Comparison of ENCODE assay signal across 8 cellular contexts in genomic region chr17:60677308-60678117, GRCh38. TPM values are rescaled to one million over a fixed set of nuclear protein-coding genes. Genes with fewer than 3 reads are reported as not detected.
DNase-seq lines count a peak whose midpoint lies in the region; ATAC-seq, FAIRE-seq and TF ChIP-seq lines count a peak whose summit lies in the region.

Gene BCAS3, plus strand, starts transcription at chr17:60677851.

- H3K4me3 ChIP-seq in CD8-positive, alpha-beta memory T cell (ENCODE audit: low read length) = peak within 1 kb of the TSS; percentile 92
- peak within 1 kb of the TSS; percentile 67 to 96 (median 80) for H3K4me3 ChIP-seq in H1 (ENCODE audit: extremely low read depth in 1 of 4, insufficient read depth in 2 of 4, low read depth in 3 of 4, low read length in 4 of 4)

- peaks cover 0 to 5% of the 10 kb centered on the region in 2 donors for H3K27me3 Mint-ChIP-seq in CD8-positive, alpha-beta memory T cell
- H3K27me3 Mint-ChIP-seq in memory B cell = no peaks in the 10 kb centered on the region

- H3K18ac ChIP-seq in H1 (ENCODE audit: extremely low read depth, low read length) = no peak within 1 kb of the TSS; the same call in 1 of the 2 replicates

- H2BK15ac ChIP-seq in H1 (ENCODE audit: low read length) = no peak within 1 kb of the TSS

- DNase-seq in CD8-positive, alpha-beta memory T cell = peak; percentile 93 to 97 (median 97)
- peak; percentile 99 for DNase-seq in HS-5 (ENCODE audit: low read depth)
- DNase-seq in NK-92 treated with Interleukin-12 subunit alpha and Interleukin-12 subunit beta, amount 100 ng/mL, for 24 hours (lab: John Stamatoyannopoulos, UW) = peak; percentile 97
- peak; percentile 96 for DNase-seq in activated CD8-positive, alpha-beta memory T cell treated with anti-CD3 and anti-CD28 coated beads for 24 hours
- peak; percentile 93 to 95 for DNase-seq in H1 (ENCODE audit: low read depth in 1 of 2, low spot score in 2 of 2)
- peak; percentile 83 to 92 for DNase-seq in memory B cell (ENCODE audit: low spot score in 2 of 2)
- peak; percentile 92 for DNase-seq in stimulated activated CD8-positive, alpha-beta memory T cell treated with anti-CD3 and anti-CD28 coated beads, Interleukin-12 subunit alpha, Interleukin-12 subunit beta, amount 100 ng/mL, for 24 hours (ENCODE audit: extremely low read depth)

- peak within 1 kb of the TSS; percentile 84 to 95 for H3K4me2 ChIP-seq in H1 (ENCODE audit: insufficient read depth in 1 of 2, low read depth in 2 of 2, low read length in 2 of 2)

- H4K8ac ChIP-seq in H1 (ENCODE audit: extremely low read depth, insufficient read depth, low read length) = no peak within 1 kb of the TSS

- H3K36me3 Mint-ChIP-seq in CD8-positive, alpha-beta memory T cell = peaks cover 0 to 27% (median 3%) of the 10 kb centered on the region in 3 donors
- peaks cover 4% of the 10 kb centered on the region for H3K36me3 Mint-ChIP-seq in memory B cell

- peak within 1 kb of the TSS; percentile 57 to 74 (median 66) for H3K9ac ChIP-seq in H1 (replicated peaks in 1 of 4; ENCODE audit: extremely low read depth in 1 of 4, low read depth in 3 of 4, low read length in 3 of 4)

- H3K27ac Mint-ChIP-seq in CD8-positive, alpha-beta memory T cell = peak within 1 kb of the TSS; percentile 85 to 99 (median 98)
- H3K27ac Mint-ChIP-seq in memory B cell = peak within 1 kb of the TSS; percentile 96

- H3K9me3 ChIP-seq in CD8-positive, alpha-beta memory T cell (ENCODE audit: low read length) = no peaks in the 10 kb centered on the region
- no peaks in the 10 kb centered on the region for H3K9me3 ChIP-seq in H1 (ENCODE audit: insufficient read depth in 2 of 2, low read depth in 1 of 2, low read length in 1 of 2)

- no peak for TF ChIP-seq EP300 in H1 (IDR thresholded peaks at IDR 0.05; ENCODE audit: borderline replicate concordance in 1 of 2, low read depth in 2 of 2, low read length in 2 of 2)

- peak within 1 kb of the TSS; percentile 93 for H2AFZ ChIP-seq in H1 (ENCODE audit: low read length)

- peaks cover 21 to 31% (median 30%) of the 10 kb centered on the region in 3 donors for H3K4me1 Mint-ChIP-seq in CD8-positive, alpha-beta memory T cell
- peaks cover 14% of the 10 kb centered on the region for H3K4me1 Mint-ChIP-seq in memory B cell

- H3K9me3 Mint-ChIP-seq in CD8-positive, alpha-beta memory T cell = no peaks in the 10 kb centered on the region
- H3K9me3 Mint-ChIP-seq in memory B cell = peaks cover 1% of the 10 kb centered on the region

- H2BK20ac ChIP-seq in H1 (ENCODE audit: low read length) = no peak within 1 kb of the TSS

- CTCF ChIA-PET in CD8-positive, alpha-beta memory T cell (lab: Charles Lee) = interaction anchor here (1.0 to 1.5 kb wide), 6 partner anchors 11 to 545 kb away, joined by 3 read pairs; partner anchors contain the start of gene PPM1D
- CTCF ChIA-PET in H1 (lab: Charles Lee; ENCODE audit: partially characterized antibody) = interaction anchor here (0.7 to 1.2 kb wide), 3 partner anchors 10 to 37 kb away, joined by 3 to 4 read pairs (median 3); no protein-coding TSS in a partner anchor

- no peaks in the 10 kb centered on the region for H3K27me3 ChIP-seq in CD8-positive, alpha-beta memory T cell (ENCODE audit: insufficient read depth, low read length, poor library complexity, severe bottlenecking)
- no peaks in the 10 kb centered on the region for H3K27me3 ChIP-seq in H1 (replicated peaks in 1 of 4; ENCODE audit: control insufficient read depth in 3 of 4, extremely low read depth in 1 of 4, insufficient read depth in 3 of 4, low read length in 3 of 4)

- no peak within 1 kb of the TSS for H4K5ac ChIP-seq in H1 (ENCODE audit: insufficient read length, low read depth, low read length)

- peak within 1 kb of the TSS; percentile 13; the same call in 1 of the 2 replicates for H2BK12ac ChIP-seq in H1 (ENCODE audit: low read depth, low read length)

- no peak within 1 kb of the TSS for H3K14ac ChIP-seq in H1 (ENCODE audit: insufficient read length)

- H2BK120ac ChIP-seq in H1 (replicated peaks; ENCODE audit: low read depth, low read length) = no peak within 1 kb of the TSS

- H3K23me2 ChIP-seq in H1 (ENCODE audit: low read depth, low read length) = no peaks in the 10 kb centered on the region; the same call in 1 of the 2 replicates

- H4K91ac ChIP-seq in H1 (replicated peaks; ENCODE audit: insufficient read length, low read length) = no peak within 1 kb of the TSS

- H3K79me2 ChIP-seq in H1 (ENCODE audit: control insufficient read depth in 1 of 2, insufficient read depth in 2 of 2, low read length in 2 of 2) = no peaks in the 10 kb centered on the region

- ATAC-seq in GM19468 (IDR thresholded peaks at IDR 0.05; ENCODE audit: extremely low read depth, unreplicated experiment) = peak; percentile 97
- ATAC-seq in memory B cell (ENCODE audit: low read depth) = peak; percentile 93

- H2BK5ac ChIP-seq in H1 (ENCODE audit: low read depth, low read length) = peak within 1 kb of the TSS; percentile 66; the same call in 1 of the 2 replicates

- no peaks in the 10 kb centered on the region for H4K20me1 ChIP-seq in H1 (replicated peaks in 1 of 2; ENCODE audit: control insufficient read depth in 1 of 2, insufficient read depth in 2 of 2, low read length in 2 of 2)

- H3K4ac ChIP-seq in H1 (replicated peaks; ENCODE audit: insufficient read length, low read depth, low read length) = no peak within 1 kb of the TSS

- H3K27ac ChIP-seq in CD8-positive, alpha-beta memory T cell (ENCODE audit: low read depth, low read length) = peak within 1 kb of the TSS; percentile 53
- peak within 1 kb of the TSS; percentile 43; the same call in 1 of the 2 replicates for H3K27ac ChIP-seq in H1 (ENCODE audit: low read depth, low read length)

- peak; percentile 79 to 80; a peak in 2 of 3 replicates for TF ChIP-seq POLR2A in H1 (IDR thresholded peaks at IDR 0.05; ENCODE audit: control extremely low read depth in 1 of 2, low read depth in 2 of 2, low read length in 2 of 2)

- 2% methylated on average over 47 of the region's 51 CpGs; no CpG with 5 or more reads in 1 of the 2 experiments for WGBS in H1 (ENCODE audit: extremely low coverage in 1 of 2, insufficient coverage in 1 of 2, insufficient read length in 1 of 2, insufficient replicate concordance in 2 of 2, low coverage in 1 of 2, low lambda C conversion rate in 2 of 2, missing lambda C conversion rate in 1 of 2), 2 experiments

- peaks cover 10% of the 10 kb centered on the region for H3K4me1 ChIP-seq in CD8-positive, alpha-beta memory T cell (ENCODE audit: insufficient read depth, low read length)
- peaks cover 0 to 2% (median 0%) of the 10 kb centered on the region in 4 experiments; a peak in 4 of 7 replicates for H3K4me1 ChIP-seq in H1 (replicated peaks in 1 of 4; ENCODE audit: control insufficient read depth in 3 of 4, insufficient read depth in 4 of 4, low read length in 3 of 4)

- no peaks in the 10 kb centered on the region for H3K36me3 ChIP-seq in CD8-positive, alpha-beta memory T cell (ENCODE audit: insufficient read depth, low read length)
- no peaks in the 10 kb centered on the region for H3K36me3 ChIP-seq in H1 (ENCODE audit: control insufficient read depth in 2 of 4, insufficient read depth in 4 of 4, low read length in 3 of 4)

- no peak within 1 kb of the TSS for H2AK5ac ChIP-seq in H1 (ENCODE audit: low read depth, low read length)

- peak within 1 kb of the TSS; percentile 14 for H3K56ac ChIP-seq in H1 (replicated peaks; ENCODE audit: insufficient read length, low read depth, low read length)

- H3K23ac ChIP-seq in H1 (ENCODE audit: insufficient read length) = no peak within 1 kb of the TSS

- FAIRE-seq in H1 (lab: Jason Lieb, UNC) = peak; percentile 28

- TF ChIP-seq RAD21 in H1 (IDR thresholded peaks at IDR 0.05 in 1 of 2, conservative IDR thresholded peaks at IDR 0.05 in 1 of 2; ENCODE audit: low read depth in 2 of 2, low read length in 2 of 2) = no peak

- POLR2A ChIA-PET in CD8-positive, alpha-beta memory T cell (lab: Charles Lee) = interaction anchor here (0.6 to 2.0 kb wide), 8 partner anchors 61 to 1346 kb away, joined by 3 to 11 read pairs (median 4); partner anchors contain the start of genes PPM1D, USP32 and YPEL2
- POLR2A ChIA-PET in H1 (lab: Charles Lee; ENCODE audit: partially characterized antibody) = interaction anchor here (1.1 to 1.2 kb wide), 2 partner anchors 9 to 78 kb away, joined by 3 to 13 read pairs; partner anchors contain the start of gene PPM1D

- H3K79me1 ChIP-seq in H1 (ENCODE audit: low read depth, low read length) = no peaks in the 10 kb centered on the region

- H3K4me3 Mint-ChIP-seq in CD8-positive, alpha-beta memory T cell = peak within 1 kb of the TSS; percentile 94 to 100 (median 98)
- H3K4me3 Mint-ChIP-seq in memory B cell = peak within 1 kb of the TSS; percentile 99

- TF ChIP-seq CTCF in H1 (IDR thresholded peaks at IDR 0.05; ENCODE audit: control extremely low read depth in 1 of 3, insufficient read depth in 1 of 3, low read depth in 1 of 3, low read length in 3 of 3) = no peak

TF ChIP-seq in H1, 55 proteins besides CTCF, POLR2A, EP300 and RAD21 (continues in another document):
- TF ChIP-seq KDM4A (IDR thresholded peaks at IDR 0.05; ENCODE audit: low read depth, low read length, severe bottlenecking) = peak; percentile 45
- no peak for TF ChIP-seq RXRA (IDR thresholded peaks at IDR 0.05; ENCODE audit: insufficient read depth, low read depth, low read length)
- no peak for TF ChIP-seq BCL11A (IDR thresholded peaks at IDR 0.05; ENCODE audit: low read depth in 2 of 2, low read length in 2 of 2)
- TF ChIP-seq SP2 (IDR thresholded peaks at IDR 0.05; ENCODE audit: low read length) = peak; percentile 84
- peak; percentile 57 for TF ChIP-seq KDM5A (IDR thresholded peaks at IDR 0.05; ENCODE audit: low read length)
- TF ChIP-seq TBP (IDR thresholded peaks at IDR 0.05; ENCODE audit: low read depth, low read length) = peak; percentile 80

RNA-seq across cellular contexts. Expression of gene BCAS3, which starts in this region (rescaled TPM):
- total RNA-seq in CD8-positive, alpha-beta memory T cell = 10 to 100 TPM; 10.7 to 13.5 TPM
- 35.3 TPM for polyA plus RNA-seq in CD8-positive, alpha-beta memory T cell
- total RNA-seq in H1 (2021; fragmentation: NEBNext Ultra II Directional; extraction: Animal tissue kit (Norgen Biotek cat#: 25700)) = 11.7 and 13.3 TPM in 2 replicates
- polyA plus RNA-seq in H1 (2011; rRNA removed) = 9.9 and 13.9 TPM in 2 replicates
- polyA plus RNA-seq in H1 (2011; cell fraction: cytosol; rRNA removed) = 10.0 TPM
- polyA plus RNA-seq in H1 (2011; cell fraction: nucleus; rRNA removed) = 16.8 TPM
- 10.2 to 15.4 TPM (median 11.9 TPM) in 4 replicates for polyA plus RNA-seq in H1 (2012, experiment 1 of 2)
- 5.9 TPM for polyA plus RNA-seq in H1 (2012, experiment 2 of 2)
- polyA plus RNA-seq in H1 (2013, experiment 1 of 2) = 9.3 TPM
- polyA plus RNA-seq in H1 (2013, experiment 2 of 2) = 8.9 TPM
- 97.3 and 102 TPM in 2 replicates for polyA minus RNA-seq in H1 (2011; rRNA and poly(A)+ RNA removed)
- polyA minus RNA-seq in H1 (2011; cell fraction: cytosol; rRNA and poly(A)+ RNA removed) = 21.7 TPM
- polyA minus RNA-seq in H1 (2011; cell fraction: nucleus; rRNA and poly(A)+ RNA removed) = 174 TPM

Comparison
In these comparisons a context has a peak if more than half of its experiments do, and no peak if none do; other contexts are left out.
1. Peak in every context shown above with its lines: DNase-seq, ATAC-seq, H3K4me3 ChIP-seq and H3K27ac ChIP-seq.